8 cellular contexts compared by ENCODE assay signal in genomic region chr6:43629505-43630300, GRCh38. TPM values are rescaled to one million over a fixed set of nuclear protein-coding genes. Genes with fewer than 3 reads are reported as not detected.
DNase-seq lines count a peak whose midpoint lies in the region; ATAC-seq and TF ChIP-seq lines count a peak whose summit lies in the region.

No MANE protein-coding gene starts in this region.

- peak; percentile 94 for DNase-seq in DMS53 treated with DMSO at 0.1 percent for 48 hours (lab: John Stamatoyannopoulos, UW; ENCODE audit: unreplicated experiment)
- DNase-seq in KBM-7, result peak; percentile 99
- peak; percentile 96 to 97 for DNase-seq in PC-9
- DNase-seq in activated T-cell treated with anti-CD3 and anti-CD28 coated beads, Interleukin-2, amount 50 U/mL, for 4 hours, result peak; percentile 74
- DNase-seq in stimulated activated CD8-positive, alpha-beta memory T cell treated with anti-CD3 and anti-CD28 coated beads, Interleukin-4, amount 100 ng/mL, for 48 hours, result peak; percentile 94

- peak overlapping the region; percentile 75 for H2AFZ ChIP-seq in PC-9

- H3F3A ChIP-seq in PC-9 (ENCODE audit: insufficient read depth, low read depth), result peaks cover 45% of the 10 kb centered on the region

- BruUV-seq in PC-9 (replicated peaks; lab: Mats Ljungman, UMichigan), result TSS peak; percentile 48

- WGBS in esophagus, 2 donors, result 0% methylated on average over 40 to 41 of the region's 41 CpGs

- POLR2A ChIA-PET in PC-9 (lab: Charles Lee; ENCODE audit: unreplicated experiment), result interaction anchor here (0.5 to 0.8 kb wide), 15 partner anchors 36 to 1065 kb away, joined by 3 to 35 read pairs (median 5); partner anchors contain the start of genes HSP90AB1 and VEGFA

- H3K9me3 ChIP-seq in PC-9 (ENCODE audit: insufficient read depth, low read depth), result no peaks in the 10 kb centered on the region
- H3K9me3 ChIP-seq in esophagus (ENCODE audit: control insufficient read depth in 2 of 2, insufficient read depth in 1 of 2, low read depth in 1 of 2, low read length in 1 of 2), result no peaks in the 10 kb centered on the region
- no peaks in the 10 kb centered on the region for H3K9me3 ChIP-seq in mucosa of stomach (ENCODE audit: control insufficient read depth, low read length)

- peak overlapping the region; percentile 85 for H3K4me2 ChIP-seq in PC-9

- H3K36me3 ChIP-seq in PC-9 (ENCODE audit: low read depth), result peaks cover 21% of the 10 kb centered on the region
- H3K36me3 ChIP-seq in esophagus (ENCODE audit: control insufficient read depth in 2 of 2, insufficient read depth in 2 of 2, low read length in 1 of 2), result peaks cover 9 to 14% of the 10 kb centered on the region in 2 donors
- peaks cover 10% of the 10 kb centered on the region for H3K36me3 ChIP-seq in mucosa of stomach (ENCODE audit: control insufficient read depth, insufficient read depth, low read length)

- H3K27me3 Mint-ChIP-seq in activated T-cell treated with anti-CD3 and anti-CD28 coated beads, Interleukin-2, amount 50 U/mL, for 4 hours (ENCODE audit: low read depth), result no peaks in the 10 kb centered on the region

- peaks cover 36% of the 10 kb centered on the region for H3K79me2 ChIP-seq in PC-9 (ENCODE audit: low read depth)

- H3K9me3 Mint-ChIP-seq in activated T-cell treated with anti-CD3 and anti-CD28 coated beads, Interleukin-2, amount 50 U/mL, for 4 hours, result no peaks in the 10 kb centered on the region

- CTCF ChIA-PET in PC-9 (lab: Charles Lee), result interaction anchor here (0.6 to 1.3 kb wide), 4 partner anchors 141 to 462 kb away, joined by 3 to 6 read pairs (median 4); partner anchors contain the start of gene VEGFA

- H3K4me1 Mint-ChIP-seq in activated T-cell treated with anti-CD3 and anti-CD28 coated beads, Interleukin-2, amount 50 U/mL, for 4 hours (ENCODE audit: low read depth), result peaks cover 28% of the 10 kb centered on the region

- H3K4me3 Mint-ChIP-seq in activated T-cell treated with anti-CD3 and anti-CD28 coated beads, Interleukin-2, amount 50 U/mL, for 4 hours, result peak overlapping the region; percentile 97

- H3K27me3 ChIP-seq in PC-9 (ENCODE audit: insufficient read depth, low read depth) (no peaks in the 10 kb centered on the region), esophagus (ENCODE audit: control insufficient read depth in 1 of 2, insufficient read depth in 2 of 2, low read length in 2 of 2) (no peaks in the 10 kb centered on the region), mucosa of stomach (ENCODE audit: control insufficient read depth, insufficient read depth, low read length) (no peaks in the 10 kb centered on the region)

- TF ChIP-seq CTCF in PC-9 (conservative IDR thresholded peaks at IDR 0.05), result no peak

- intact Hi-C loops in PC-9 (cut with micrococcal nuclease; ENCODE audit: unreplicated experiment), result loop anchor here (2.0 to 5.0 kb wide), 3 partner anchors 38 to 457 kb away; partner anchors contain the start of genes SRF and VEGFA

- H3K36me3 Mint-ChIP-seq in activated T-cell treated with anti-CD3 and anti-CD28 coated beads, Interleukin-2, amount 50 U/mL, for 4 hours (ENCODE audit: insufficient read depth), result peaks cover 3% of the 10 kb centered on the region

- H3K9me2 ChIP-seq in PC-9 (ENCODE audit: insufficient read depth), result no peaks in the 10 kb centered on the region

- no peaks in the 10 kb centered on the region for H4K20me1 ChIP-seq in PC-9 (ENCODE audit: insufficient read depth)

- H3K4me3 ChIP-seq in PC-9 (peak overlapping the region; percentile 93), esophagus (ENCODE audit: low read depth in 1 of 2, low read length in 2 of 2) (peak overlapping the region; percentile 75 to 84), mucosa of stomach (ENCODE audit: low read length) (peak overlapping the region; percentile 89)

- peak; percentile 66 for ATAC-seq in GM21723 (IDR thresholded peaks at IDR 0.05; ENCODE audit: unreplicated experiment)
- ATAC-seq in activated T-cell treated with anti-CD3 and anti-CD28 coated beads, Interleukin-2, amount 50 U/mL, for 4 hours, result peak; percentile 69 to 73

- H3K27ac ChIP-seq in PC-9 (peak overlapping the region; percentile 97), esophagus (ENCODE audit: low read depth in 2 of 2, low read length in 1 of 2) (peak overlapping the region; percentile 92 to 99)

- in situ Hi-C loops in KBM-7 (cut with MboI; ENCODE audit: low pct_unique_long_range_greater_than_20kb, low sequenced_read_pairs), result no loop called here

- H3K4me1 ChIP-seq in PC-9 (replicated peaks; ENCODE audit: insufficient read depth) (peaks cover 34% of the 10 kb centered on the region), esophagus (ENCODE audit: control insufficient read depth in 2 of 2, insufficient read depth in 2 of 2, low read length in 1 of 2) (peaks cover 0 to 3% of the 10 kb centered on the region in 2 donors), mucosa of stomach (ENCODE audit: control insufficient read depth, insufficient read depth, low read length) (peaks cover 23% of the 10 kb centered on the region)

- H3K9ac ChIP-seq in mucosa of stomach (ENCODE audit: low read length), result peak overlapping the region; percentile 91

RNA-seq across cellular contexts. Expression of gene GTPBP2, which starts 0.6 kb away (rescaled TPM):
- total RNA-seq in PC-9 (2021), result 70.8 and 89.4 TPM in 2 replicates
- 10 to 100 TPM; 37.3 to 50.3 (median 39.1) TPM for total RNA-seq in activated T-cell treated with anti-CD3 and anti-CD28 coated beads, Interleukin-2, amount 50 U/mL, for 4 hours
- polyA plus RNA-seq in esophagus, result 10 to 100 TPM; 62.2 to 76.8 TPM

RNA-seq across cellular contexts. Expression of gene MAD2L1BP, which starts 5.9 kb away (rescaled TPM):
- 23.6 and 25.7 TPM in 2 replicates for total RNA-seq in PC-9 (2021)
- 10 to 100 TPM; 32.1 to 32.7 (median 32.3) TPM for total RNA-seq in activated T-cell treated with anti-CD3 and anti-CD28 coated beads, Interleukin-2, amount 50 U/mL, for 4 hours
- 10 to 100 TPM; 10.1 to 23.6 TPM for polyA plus RNA-seq in esophagus

RNA-seq across cellular contexts. Expression of gene RSPH9, which starts 15.1 kb away (rescaled TPM):
- total RNA-seq in PC-9 (2021), result not detected in 2 replicates
- total RNA-seq in activated T-cell treated with anti-CD3 and anti-CD28 coated beads, Interleukin-2, amount 50 U/mL, for 4 hours, result not detected
- polyA plus RNA-seq in esophagus, result under 1 TPM; 0.14 to 0.16 TPM

RNA-seq across cellular contexts. Expression of gene POLH, which starts 53.7 kb away (rescaled TPM):
- total RNA-seq in PC-9 (2021), result 21.0 and 39.3 TPM in 2 replicates
- 10 to 100 TPM; 15.7 to 22.8 (median 18.8) TPM for total RNA-seq in activated T-cell treated with anti-CD3 and anti-CD28 coated beads, Interleukin-2, amount 50 U/mL, for 4 hours
- 1 to 10 TPM; 3.5 to 5.0 TPM for polyA plus RNA-seq in esophagus

RNA-seq across cellular contexts. Expression of gene XPO5, which starts 53.9 kb away (rescaled TPM):
- 36.1 and 42.4 TPM in 2 replicates for total RNA-seq in PC-9 (2021)
- total RNA-seq in activated T-cell treated with anti-CD3 and anti-CD28 coated beads, Interleukin-2, amount 50 U/mL, for 4 hours, result 100 to 1,000 TPM; 116 to 140 (median 120) TPM
- polyA plus RNA-seq in esophagus, result 10 to 100 TPM; 10.1 to 14.3 TPM

Comparison
In these comparisons a context has a peak if more than half of its experiments do, and no peak if none do; other contexts are left out.
1. Peak in every context shown above with its lines: DNase-seq, ATAC-seq, H3K4me3 ChIP-seq and H3K27ac ChIP-seq.